In the genomic region with DNA sequence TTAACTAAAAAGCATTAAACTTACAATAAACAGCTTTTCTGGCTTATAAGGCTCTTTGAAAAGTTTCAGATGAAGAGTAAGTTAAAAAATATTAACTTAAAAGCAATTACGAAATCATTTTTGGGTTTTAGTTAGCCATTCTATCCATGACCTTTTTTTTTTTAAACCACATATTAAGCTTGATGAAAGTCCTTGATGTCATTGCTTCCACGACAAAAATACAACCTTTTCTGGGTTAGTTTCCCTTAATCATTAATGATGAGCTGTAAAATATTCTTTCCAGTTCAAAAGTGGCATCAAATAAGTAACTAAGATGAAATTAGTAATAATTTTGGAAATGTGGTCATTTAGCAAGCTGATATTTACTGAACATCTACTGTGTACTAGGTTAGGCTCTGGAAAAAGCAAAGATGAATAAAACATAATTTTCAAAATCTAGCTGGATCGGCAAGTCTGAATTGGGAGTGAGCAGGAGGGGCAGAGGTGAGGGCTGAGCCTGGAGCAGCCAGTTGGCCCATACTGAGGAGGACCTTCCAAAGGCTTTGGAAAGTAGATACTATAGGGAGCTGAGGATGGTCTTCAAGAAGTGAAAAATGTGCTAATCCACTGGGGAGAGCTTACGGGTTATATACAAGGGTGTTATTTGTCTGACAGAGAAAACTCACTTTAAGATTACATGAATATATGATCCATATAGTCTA, we compare ENCODE assay signal across 17 cellular contexts.
DNase-seq lines count a peak whose midpoint lies in the region; ATAC-seq and TF ChIP-seq lines count a peak whose summit lies in the region.
"Had no signal": no experiment of that assay in that cellular context is flagged by ENCODE, and none has a peak within 500 bp of the region (broad histone marks: within the 10 kb centered on the region; RNA-seq: fewer than 3 reads in every experiment).

No MANE protein-coding gene starts in this region.

- H3K9me3 Mint-ChIP-seq in nephron, result no peaks in the 10 kb centered on the region
- H3K9me3 Mint-ChIP-seq: activated CD4-positive, alpha-beta memory T cell treated with anti-CD3 and anti-CD28 coated beads for 36 hours; naive thymus-derived CD4-positive, alpha-beta T cell had no signal

- no peaks in the 10 kb centered on the region for H4K20me1 ChIP-seq in PC-3 (ENCODE audit: low read length)

- no peak; the same call in 1 of the 2 replicates for ATAC-seq in PC-3
- ATAC-seq: naive thymus-derived CD4-positive, alpha-beta T cell; right cardiac atrium had no signal

- no peak overlapping the region for H3K27ac ChIP-seq in PC-3 (ENCODE audit: low read length)
- peak overlapping the region in 3 of 4 donors; percentile 66 to 74 (median 71) for H3K27ac ChIP-seq in esophagus squamous epithelium
- peak overlapping the region; percentile 74 for H3K27ac ChIP-seq in vagina
- H3K27ac ChIP-seq: cardiac muscle cell had no signal

- no peak for DNase-seq in PC-3
- DNase-seq in esophagus squamous epithelium (lab: John Stamatoyannopoulos, UW), result no peak
- no peak for DNase-seq in vagina (ENCODE audit: extremely low spot score in 2 of 2)
- DNase-seq in activated T-cell treated with anti-CD3 and anti-CD28 coated beads, Interleukin-2, amount 50 U/mL, for 1 hour, result no peak
- DNase-seq in hepatic stellate cell (ENCODE audit: low spot score), result no peak
- DNase-seq in stimulated activated CD4-positive, alpha-beta T cell treated with anti-CD3 and anti-CD28 coated beads, Interleukin-1b, Interleukin-23, amount 100 ng/mL, for 48 hours, result no peak
- DNase-seq: activated CD4-positive, alpha-beta memory T cell treated with anti-CD3 and anti-CD28 coated beads for 36 hours; foreskin fibroblast; hippocampal formation; naive thymus-derived CD4-positive, alpha-beta T cell; NCI-H1048; NCI-H187 treated with DMSO at 0.1 percent for 48 hours; right cardiac atrium; stimulated activated CD4-positive, alpha-beta T cell treated with anti-CD3 and anti-CD28 coated beads, Interleukin-15, amount 100 ng/mL, for 24 hours; stimulated activated CD8-positive, alpha-beta memory T cell treated with anti-CD3 and anti-CD28 coated beads, Interleukin-4, amount 100 ng/mL, for 48 hours had no signal

- TSS peak; percentile 86 for BruUV-seq in PC-3 (replicated peaks; lab: Mats Ljungman, UMichigan)

- H3K9me3 ChIP-seq in PC-3 (ENCODE audit: low read length) (no peaks in the 10 kb centered on the region), esophagus squamous epithelium (no peaks in the 10 kb centered on the region), vagina (no peaks in the 10 kb centered on the region)

- TF ChIP-seq CTCF in PC-3 (conservative IDR thresholded peaks at IDR 0.05; ENCODE audit: low read depth, low read length) (no peak), esophagus squamous epithelium (IDR thresholded peaks at IDR 0.05) (no peak), nephron (IDR thresholded peaks at IDR 0.05; ENCODE audit: unreplicated experiment in 3 of 3) (no peak), vagina (IDR thresholded peaks at IDR 0.05) (no peak)

- H3K4me1 Mint-ChIP-seq in nephron, result peaks cover 57% of the 10 kb centered on the region

- WGBS in esophagus squamous epithelium, 2 donors, result 67 to 77% methylated on average over 4 of the region's 4 CpGs

- H3K4me3 ChIP-seq in PC-3 (ENCODE audit: low read length) (no peak overlapping the region), esophagus squamous epithelium (no peak overlapping the region), vagina (no peak overlapping the region)
- H3K4me3 ChIP-seq: cardiac muscle cell had no signal

- H3F3A ChIP-seq in PC-3 (ENCODE audit: low read length, unreplicated experiment), result no peaks in the 10 kb centered on the region

- POLR2A ChIA-PET in PC-3 (lab: Charles Lee; ENCODE audit: unreplicated experiment), result interaction anchor here (0.5 to 0.6 kb wide), 2 partner anchors 209 to 345 kb away, joined by 3 to 39 read pairs; a partner anchor contains a TSS

- H3K9me2 ChIP-seq in PC-3 (replicated peaks; ENCODE audit: low read length), result no peaks in the 10 kb centered on the region

- H3K27ac Mint-ChIP-seq in nephron, result peak overlapping the region; percentile 85 to 97 (median 94)
- H3K27ac Mint-ChIP-seq: activated CD4-positive, alpha-beta memory T cell treated with anti-CD3 and anti-CD28 coated beads for 36 hours; naive thymus-derived CD4-positive, alpha-beta T cell had no signal

- H3K9ac ChIP-seq in PC-3 (ENCODE audit: low read length), result no peak overlapping the region

- CTCF ChIA-PET in PC-3 (lab: Charles Lee), result interaction anchor here (0.5 to 0.6 kb wide), 3 partner anchors 55 to 235 kb away, joined by 3 to 4 read pairs (median 3); no protein-coding TSS in a partner anchor

- peak overlapping the region in 1 of 3 experiments; percentile 2 for H3K4me3 Mint-ChIP-seq in nephron
- H3K4me3 Mint-ChIP-seq: activated CD4-positive, alpha-beta memory T cell treated with anti-CD3 and anti-CD28 coated beads for 36 hours; naive thymus-derived CD4-positive, alpha-beta T cell had no signal

- H3K36me3 ChIP-seq in PC-3 (ENCODE audit: low read depth, low read length), result no peaks in the 10 kb centered on the region
- no peaks in the 10 kb centered on the region for H3K36me3 ChIP-seq in esophagus squamous epithelium
- H3K36me3 ChIP-seq in vagina, result no peaks in the 10 kb centered on the region
- H3K36me3 ChIP-seq: cardiac muscle cell had no signal

- H3K36me3 Mint-ChIP-seq in nephron (ENCODE audit: low read depth), result no peaks in the 10 kb centered on the region

- no peaks in the 10 kb centered on the region for H3K79me2 ChIP-seq in PC-3 (ENCODE audit: low read length)

- H3K27me3 Mint-ChIP-seq in nephron (ENCODE audit: low read depth), result no peaks in the 10 kb centered on the region
- H3K27me3 Mint-ChIP-seq: activated CD4-positive, alpha-beta memory T cell treated with anti-CD3 and anti-CD28 coated beads for 36 hours; naive thymus-derived CD4-positive, alpha-beta T cell had no signal

- no peak overlapping the region for H2AFZ ChIP-seq in PC-3 (ENCODE audit: low read length)

- intact Hi-C loops in PC-3 (cut with micrococcal nuclease) (loop anchor here (1.0 to 5.0 kb wide), 5 partner anchors 12 to 505 kb away; no protein-coding TSS in a partner anchor), esophagus squamous epithelium (cut with DNase I) (no loop called here), vagina (cut with DNase I) (no loop called here)

- H3K27me3 ChIP-seq in PC-3 (ENCODE audit: low read length) (no peaks in the 10 kb centered on the region), esophagus squamous epithelium (no peaks in the 10 kb centered on the region), vagina (no peaks in the 10 kb centered on the region)
- H3K27me3 ChIP-seq: cardiac muscle cell had no signal

- peak overlapping the region; percentile 0; the same call in 1 of the 2 replicates for H3K4me2 ChIP-seq in PC-3 (ENCODE audit: low read length)

- no peak for TF ChIP-seq POLR2A in esophagus squamous epithelium (IDR thresholded peaks at IDR 0.05)
- TF ChIP-seq POLR2A in vagina (IDR thresholded peaks at IDR 0.05), result no peak

- H3K4me1 ChIP-seq in PC-3 (ENCODE audit: insufficient read depth, low read length) (peaks cover 30% of the 10 kb centered on the region), esophagus squamous epithelium (peaks cover 9 to 61% (median 13%) of the 10 kb centered on the region in 3 donors), vagina (peaks cover 64% of the 10 kb centered on the region)
